Comparison of ENCODE assay signal across 21 cellular contexts in genomic region chr17:80224098-80224497, GRCh38. TPM values are rescaled to one million over a fixed set of nuclear protein-coding genes. Genes with fewer than 3 reads are reported as not detected.
A peak's percentile ranks its signal among the peaks of the same experiment; 100 is the strongest.
DNase-seq lines count a peak whose midpoint lies in the region; ATAC-seq, FAIRE-seq and TF ChIP-seq lines count a peak whose summit lies in the region.
"Had no signal": no experiment of that assay in that cellular context is flagged by ENCODE, and none has a peak within 500 bp of the region (broad histone marks: within the 10 kb centered on the region; RNA-seq: fewer than 3 reads in every experiment).

No MANE protein-coding gene starts in this region.

- peaks cover 16% of the 10 kb centered on the region for H3K4me1 Mint-ChIP-seq in activated naive CD8-positive, alpha-beta T cell treated with anti-CD3 and anti-CD28 coated beads, Interleukin-2, amount 50 U/mL, for 24 hours
- peaks cover 13% of the 10 kb centered on the region for H3K4me1 Mint-ChIP-seq in activated naive CD8-positive, alpha-beta T cell treated with anti-CD3 and anti-CD28 coated beads for 36 hours
- peaks cover 22% of the 10 kb centered on the region for H3K4me1 Mint-ChIP-seq in type B pancreatic cell (ENCODE audit: unreplicated experiment)

- H3K9me3 Mint-ChIP-seq in activated naive CD8-positive, alpha-beta T cell treated with anti-CD3 and anti-CD28 coated beads, Interleukin-2, amount 50 U/mL, for 24 hours = no peaks in the 10 kb centered on the region
- H3K9me3 Mint-ChIP-seq in activated naive CD8-positive, alpha-beta T cell treated with anti-CD3 and anti-CD28 coated beads for 36 hours = no peaks in the 10 kb centered on the region
- no peaks in the 10 kb centered on the region for H3K9me3 Mint-ChIP-seq in type B pancreatic cell
- H3K9me3 Mint-ChIP-seq: IgD-negative memory B cell had no signal

- DNase-seq in activated naive CD8-positive, alpha-beta T cell treated with anti-CD3 and anti-CD28 coated beads, Interleukin-2, amount 50 U/mL, for 24 hours = no peak
- no peak for DNase-seq in activated naive CD8-positive, alpha-beta T cell treated with anti-CD3 and anti-CD28 coated beads for 36 hours
- no peak for DNase-seq in IMR-90
- DNase-seq in H1 (ENCODE audit: low read depth in 1 of 2, low spot score in 2 of 2) = no peak
- no peak for DNase-seq in type B pancreatic cell (ENCODE audit: extremely low spot score, unreplicated experiment)
- DNase-seq in GOT3 (lab: John Stamatoyannopoulos, UW) = no peak
- DNase-seq in globus pallidus (ENCODE audit: low spot score) = no peak
- DNase-seq: 8988T, BE2C, DMS79 treated with DMSO at 0.1 percent for 48 hours, H7, NCI-H1105 treated with DMSO at 0.1 percent for 48 hours, NCI-H187, NCI-H345, NCI-H526 treated with DMSO at 0.1 percent for 48 hours, SJCRH30 had no signal

- no peak overlapping the region for H3K56ac ChIP-seq in IMR-90 (ENCODE audit: extremely low read depth, insufficient read depth, low read length)
- H3K56ac ChIP-seq in H1 (replicated peaks; ENCODE audit: insufficient read length, low read depth, low read length) = peak overlapping the region; percentile 40

- H3K27me3 ChIP-seq in IMR-90 (ENCODE audit: control insufficient read depth, insufficient read depth, low read length) = no peaks in the 10 kb centered on the region
- H3K27me3 ChIP-seq in H1 (replicated peaks in 1 of 4; ENCODE audit: control insufficient read depth in 3 of 4, extremely low read depth in 1 of 4, insufficient read depth in 3 of 4, low read length in 3 of 4) = no peaks in the 10 kb centered on the region; a peak in 1 of 7 replicates
- H3K27me3 ChIP-seq: BE2C, SJCRH30 had no signal

- no TSS peak for BruUV-seq in IMR-90 (replicated peaks; lab: Mats Ljungman, UMichigan)

- no peak for TF ChIP-seq EP300 in H1 (IDR thresholded peaks at IDR 0.05; ENCODE audit: borderline replicate concordance in 1 of 2, low read depth in 2 of 2, low read length in 2 of 2)

- H2BK5ac ChIP-seq in IMR-90 (ENCODE audit: low read depth, low read length, poor library complexity, severe bottlenecking) (no peak overlapping the region), H1 (ENCODE audit: low read depth, low read length) (peak overlapping the region; percentile 49; the same call in 1 of the 2 replicates)

- TF ChIP-seq CTCF in IMR-90 (conservative IDR thresholded peaks at IDR 0.05; ENCODE audit: low read depth, low read length) (no peak), H1 (IDR thresholded peaks at IDR 0.05; ENCODE audit: control extremely low read depth in 1 of 3, insufficient read depth in 1 of 3, low read depth in 1 of 3, low read length in 3 of 3) (no peak), type B pancreatic cell (conservative IDR thresholded peaks at IDR 0.05) (no peak)

- 83 to 100% methylated on average over 3 to 8 of the region's 8 CpGs for WGBS in IMR-90 (ENCODE audit: extremely low coverage in 2 of 2, insufficient read length in 1 of 2), 2 experiments
- WGBS in H1 (ENCODE audit: extremely low coverage in 1 of 2, insufficient coverage in 1 of 2, insufficient read length in 1 of 2, insufficient replicate concordance in 2 of 2, low coverage in 1 of 2, low lambda C conversion rate in 2 of 2, missing lambda C conversion rate in 1 of 2), 2 experiments = 74 to 100% methylated on average over 7 to 8 of the region's 8 CpGs

- H2AFZ ChIP-seq in IMR-90 (replicated peaks; ENCODE audit: low read length, poor library complexity) (peak overlapping the region; percentile 23), H1 (ENCODE audit: low read length) (no peak overlapping the region)

- H3K23me2 ChIP-seq in H1 (ENCODE audit: low read depth, low read length) = peaks cover 10% of the 10 kb centered on the region; the same call in 1 of the 2 replicates

- H3K36me3 ChIP-seq in IMR-90 (ENCODE audit: control insufficient read depth, insufficient read depth, low read length) (peaks cover 26% of the 10 kb centered on the region), H1 (ENCODE audit: control insufficient read depth in 2 of 4, insufficient read depth in 4 of 4, low read length in 3 of 4) (no peaks in the 10 kb centered on the region)
- H3K36me3 ChIP-seq: BE2C, SJCRH30 had no signal

- H2BK15ac ChIP-seq in IMR-90 (ENCODE audit: low read depth, low read length) = no peak overlapping the region
- no peak overlapping the region for H2BK15ac ChIP-seq in H1 (ENCODE audit: low read length)

- no peak overlapping the region for H3K4me3 Mint-ChIP-seq in activated naive CD8-positive, alpha-beta T cell treated with anti-CD3 and anti-CD28 coated beads, Interleukin-2, amount 50 U/mL, for 24 hours
- H3K4me3 Mint-ChIP-seq in activated naive CD8-positive, alpha-beta T cell treated with anti-CD3 and anti-CD28 coated beads for 36 hours = no peak overlapping the region
- no peak overlapping the region for H3K4me3 Mint-ChIP-seq in type B pancreatic cell

- ATAC-seq in activated naive CD8-positive, alpha-beta T cell treated with anti-CD3 and anti-CD28 coated beads, Interleukin-2, amount 50 U/mL, for 24 hours = no peak
- no peak for ATAC-seq in IMR-90 (ENCODE audit: low read depth)
- no peak for ATAC-seq in GM18505 (IDR thresholded peaks at IDR 0.05; ENCODE audit: unreplicated experiment)

- peaks cover 3% of the 10 kb centered on the region for H3K27me3 Mint-ChIP-seq in activated naive CD8-positive, alpha-beta T cell treated with anti-CD3 and anti-CD28 coated beads, Interleukin-2, amount 50 U/mL, for 24 hours
- H3K27me3 Mint-ChIP-seq in activated naive CD8-positive, alpha-beta T cell treated with anti-CD3 and anti-CD28 coated beads for 36 hours = no peaks in the 10 kb centered on the region
- no peaks in the 10 kb centered on the region for H3K27me3 Mint-ChIP-seq in type B pancreatic cell
- H3K27me3 Mint-ChIP-seq: IgD-negative memory B cell had no signal

- no peak for TF ChIP-seq RAD21 in IMR-90 (IDR thresholded peaks at IDR 0.05; ENCODE audit: low read length)
- no peak for TF ChIP-seq RAD21 in H1 (IDR thresholded peaks at IDR 0.05 in 1 of 2, conservative IDR thresholded peaks at IDR 0.05 in 1 of 2; ENCODE audit: low read depth in 2 of 2, low read length in 2 of 2)

- H3K9ac ChIP-seq in IMR-90 (ENCODE audit: low read depth, low read length) = no peak overlapping the region
- H3K9ac ChIP-seq in H1 (replicated peaks in 1 of 4; ENCODE audit: extremely low read depth in 1 of 4, low read depth in 3 of 4, low read length in 3 of 4) = no peak overlapping the region

- peaks cover 5% of the 10 kb centered on the region; the same call in 1 of the 2 replicates for H3K4me1 ChIP-seq in IMR-90 (ENCODE audit: control insufficient read depth, insufficient read depth, low read length)
- peaks cover 0 to 21% (median 11%) of the 10 kb centered on the region in 4 experiments; a peak in 6 of 7 replicates for H3K4me1 ChIP-seq in H1 (replicated peaks in 1 of 4; ENCODE audit: control insufficient read depth in 3 of 4, insufficient read depth in 4 of 4, low read length in 3 of 4)

- no peak overlapping the region for H3K27ac ChIP-seq in IMR-90 (ENCODE audit: insufficient read depth, low read length)
- H3K27ac ChIP-seq in H1 (ENCODE audit: low read depth, low read length) = no peak overlapping the region
- H3K27ac ChIP-seq: SJCRH30 had no signal

- TF ChIP-seq POLR2A in IMR-90 (IDR thresholded peaks at IDR 0.05; ENCODE audit: low read depth, low read length) = no peak
- no peak for TF ChIP-seq POLR2A in H1 (IDR thresholded peaks at IDR 0.05; ENCODE audit: control extremely low read depth in 1 of 2, low read depth in 2 of 2, low read length in 2 of 2)
- TF ChIP-seq POLR2A in GM18505 (IDR thresholded peaks at IDR 0.05; ENCODE audit: borderline replicate concordance, extremely low read depth, insufficient read depth, insufficient read length) = no peak

- H3K4me3 ChIP-seq in IMR-90 (ENCODE audit: insufficient read depth, low read depth, low read length) (no peak overlapping the region), H1 (ENCODE audit: extremely low read depth in 1 of 4, insufficient read depth in 2 of 4, low read depth in 3 of 4, low read length in 4 of 4) (no peak overlapping the region)
- H3K4me3 ChIP-seq: SJCRH30 had no signal

- no peak overlapping the region for H2BK120ac ChIP-seq in IMR-90 (ENCODE audit: low read depth, low read length)
- H2BK120ac ChIP-seq in H1 (replicated peaks; ENCODE audit: low read depth, low read length) = no peak overlapping the region

- H2BK12ac ChIP-seq in H1 (ENCODE audit: low read depth, low read length) = no peak overlapping the region; the same call in 1 of the 2 replicates

- peaks cover 0 to 38% of the 10 kb centered on the region in 2 experiments; a peak in 3 of 4 replicates for H3K79me1 ChIP-seq in IMR-90 (ENCODE audit: low read depth in 1 of 2, low read length in 2 of 2)
- H3K79me1 ChIP-seq in H1 (ENCODE audit: low read depth, low read length) = peaks cover 2% of the 10 kb centered on the region; the same call in 1 of the 2 replicates

- H2AK5ac ChIP-seq in IMR-90 (ENCODE audit: low read depth, low read length) = 0 out of 2 replicates have a peak overlapping the region, but pooled peaks have one; percentile 10
- H2AK5ac ChIP-seq in H1 (ENCODE audit: low read depth, low read length) = no peak overlapping the region

- dilution Hi-C loops in IMR-90 (cut with HindIII; ENCODE audit: low sequenced_read_pairs, unreplicated experiment) = no loop called here

- H4K8ac ChIP-seq in IMR-90 (ENCODE audit: low read depth in 2 of 2, low read length in 2 of 2) = no peak overlapping the region
- no peak overlapping the region for H4K8ac ChIP-seq in H1 (ENCODE audit: extremely low read depth, insufficient read depth, low read length)

- H2BK20ac ChIP-seq in IMR-90 (ENCODE audit: low read depth, low read length) (no peak overlapping the region), H1 (ENCODE audit: low read length) (no peak overlapping the region)

- H4K20me1 ChIP-seq in IMR-90 (ENCODE audit: insufficient read depth, low read length) = peaks cover 2% of the 10 kb centered on the region
- H4K20me1 ChIP-seq in H1 (replicated peaks in 1 of 2; ENCODE audit: control insufficient read depth in 1 of 2, insufficient read depth in 2 of 2, low read length in 2 of 2) = peaks cover 2% of the 10 kb centered on the region in 2 experiments

- H2AK9ac ChIP-seq in IMR-90 (replicated peaks; ENCODE audit: low read depth, low read length, poor library complexity) = no peak overlapping the region

- no peak overlapping the region for H4K5ac ChIP-seq in IMR-90 (ENCODE audit: low read depth, low read length)
- H4K5ac ChIP-seq in H1 (ENCODE audit: insufficient read length, low read depth, low read length) = no peak overlapping the region

- intact Hi-C loops in IMR-90 (cut with micrococcal nuclease) = loop anchor here (5.0 kb wide), 1 partner anchor 38 kb away; the partner anchor contains the start of gene RNF213

- FAIRE-seq in H1 (lab: Jason Lieb, UNC) = no peak

- H3K14ac ChIP-seq in IMR-90 (replicated peaks; ENCODE audit: low read depth, low read length) (no peak overlapping the region), H1 (ENCODE audit: insufficient read length) (no peak overlapping the region)

- H3K23ac ChIP-seq in IMR-90 (ENCODE audit: low read depth, low read length) (no peak overlapping the region), H1 (ENCODE audit: insufficient read length) (no peak overlapping the region)

- in situ Hi-C loops in IMR-90 (cut with MboI; ENCODE audit: low sequenced_read_pairs) = no loop called here

- H3K9me1 ChIP-seq in IMR-90 (ENCODE audit: insufficient read depth, low read length) = peaks cover 7% of the 10 kb centered on the region

- no peak overlapping the region for H3K4me2 ChIP-seq in IMR-90 (ENCODE audit: low read depth, low read length)
- H3K4me2 ChIP-seq in H1 (ENCODE audit: insufficient read depth in 1 of 2, low read depth in 2 of 2, low read length in 2 of 2) = no peak overlapping the region

- H3K9me3 ChIP-seq in IMR-90 (ENCODE audit: control insufficient read depth, insufficient read depth, low read length) (no peaks in the 10 kb centered on the region), H1 (ENCODE audit: insufficient read depth in 2 of 2, low read depth in 1 of 2, low read length in 1 of 2) (no peaks in the 10 kb centered on the region)
- H3K9me3 ChIP-seq: BE2C, SJCRH30 had no signal

- H3K36me3 Mint-ChIP-seq in activated naive CD8-positive, alpha-beta T cell treated with anti-CD3 and anti-CD28 coated beads, Interleukin-2, amount 50 U/mL, for 24 hours (ENCODE audit: low read depth) = no peaks in the 10 kb centered on the region
- no peaks in the 10 kb centered on the region for H3K36me3 Mint-ChIP-seq in activated naive CD8-positive, alpha-beta T cell treated with anti-CD3 and anti-CD28 coated beads for 36 hours
- peaks cover 9% of the 10 kb centered on the region for H3K36me3 Mint-ChIP-seq in type B pancreatic cell

- H3K4ac ChIP-seq in IMR-90 (ENCODE audit: low read depth, low read length) (no peak overlapping the region), H1 (replicated peaks; ENCODE audit: insufficient read length, low read depth, low read length) (no peak overlapping the region)

- H4K91ac ChIP-seq in IMR-90 (ENCODE audit: insufficient read depth, low read depth, low read length) (no peak overlapping the region), H1 (replicated peaks; ENCODE audit: insufficient read length, low read length) (no peak overlapping the region)

- peak overlapping the region; percentile 59 for H3K27ac Mint-ChIP-seq in activated naive CD8-positive, alpha-beta T cell treated with anti-CD3 and anti-CD28 coated beads, Interleukin-2, amount 50 U/mL, for 24 hours
- H3K27ac Mint-ChIP-seq in activated naive CD8-positive, alpha-beta T cell treated with anti-CD3 and anti-CD28 coated beads for 36 hours = no peak overlapping the region
- H3K27ac Mint-ChIP-seq in type B pancreatic cell = peak overlapping the region; percentile 19

- CTCF ChIA-PET in IMR-90 (lab: Yijun Ruan, JAX) = no interaction called here
- CTCF ChIA-PET in H1 (lab: Charles Lee; ENCODE audit: partially characterized antibody) = no interaction called here

- H3K18ac ChIP-seq in IMR-90 (ENCODE audit: low read depth, low read length) (no peak overlapping the region), H1 (ENCODE audit: extremely low read depth, low read length) (no peak overlapping the region)

- no peaks in the 10 kb centered on the region for H3K79me2 ChIP-seq in H1 (ENCODE audit: control insufficient read depth in 1 of 2, insufficient read depth in 2 of 2, low read length in 2 of 2)

- POLR2A ChIA-PET in IMR-90 (lab: Charles Lee; ENCODE audit: unreplicated experiment) = no interaction called here
- POLR2A ChIA-PET in H1 (lab: Charles Lee; ENCODE audit: partially characterized antibody) = no interaction called here

RNA-seq across cellular contexts. Expression of gene SLC26A11, which starts 3.9 kb away (rescaled TPM):
- total RNA-seq in activated naive CD8-positive, alpha-beta T cell treated with anti-CD3 and anti-CD28 coated beads for 36 hours = 1 to 10 TPM; 1.7 to 2.3 TPM
- total RNA-seq in IMR-90 (2012; rRNA removed) (2.2 and 3.2 TPM in 2 replicates), type B pancreatic cell (ENCODE audit: low replicate concordance) (23.6 and 26.4 TPM in 2 replicates)
- polyA plus RNA-seq in IMR-90 (2012; rRNA removed) (15.6 and 17.2 TPM in 2 replicates), H1 (2011; rRNA removed) (25.9 and 36.4 TPM in 2 replicates)
- polyA plus RNA-seq in IMR-90 (2012; cell fraction: cytosol; rRNA removed) = 7.8 and 15.2 TPM in 2 replicates
- polyA plus RNA-seq in IMR-90 (2012; cell fraction: nucleus; rRNA removed; ENCODE audit: low replicate concordance) = 43.1 and 103 TPM in 2 replicates
- total RNA-seq in H1 (2021; fragmentation: NEBNext Ultra II Directional; extraction: Animal tissue kit (Norgen Biotek cat#: 25700)) = 15.5 and 18.2 TPM in 2 replicates
- 17.5 TPM for polyA plus RNA-seq in H1 (2011; cell fraction: cytosol; rRNA removed)
- 102 TPM for polyA plus RNA-seq in H1 (2011; cell fraction: nucleus; rRNA removed)
- 15.1 to 18.1 TPM (median 17.1 TPM) in 4 replicates for polyA plus RNA-seq in H1 (2012, experiment 1 of 2)
- polyA plus RNA-seq in H1 (2012, experiment 2 of 2) = 14.0 TPM
- 17.1 TPM for polyA plus RNA-seq in H1 (2013, experiment 1 of 2)
- polyA plus RNA-seq in H1 (2013, experiment 2 of 2) = 15.3 TPM
- 11.4 and 14.1 TPM in 2 replicates for polyA minus RNA-seq in H1 (2011; rRNA and poly(A)+ RNA removed)
- polyA minus RNA-seq in H1 (2011; cell fraction: cytosol; rRNA and poly(A)+ RNA removed) = 6.9 TPM
- polyA minus RNA-seq in H1 (2011; cell fraction: nucleus; rRNA and poly(A)+ RNA removed) = 34.6 TPM

RNA-seq across cellular contexts. Expression of gene SGSH, which starts 4.0 kb away (rescaled TPM):
- 1 to 10 TPM; 7.0 to 8.2 TPM for total RNA-seq in activated naive CD8-positive, alpha-beta T cell treated with anti-CD3 and anti-CD28 coated beads for 36 hours
- 3.0 and 3.9 TPM in 2 replicates for total RNA-seq in IMR-90 (2012; rRNA removed)
- polyA plus RNA-seq in IMR-90 (2012; rRNA removed) = 41.5 TPM in 2 replicates
- polyA plus RNA-seq in IMR-90 (2012; cell fraction: cytosol; rRNA removed) = 45.7 and 54.0 TPM in 2 replicates
- polyA plus RNA-seq in IMR-90 (2012; cell fraction: nucleus; rRNA removed; ENCODE audit: low replicate concordance) = 159 and 195 TPM in 2 replicates
- total RNA-seq in H1 (2021; fragmentation: NEBNext Ultra II Directional; extraction: Animal tissue kit (Norgen Biotek cat#: 25700)) = 15.6 and 19.6 TPM in 2 replicates
- 18.0 and 39.2 TPM in 2 replicates for polyA plus RNA-seq in H1 (2011; rRNA removed)
- polyA plus RNA-seq in H1 (2011; cell fraction: cytosol; rRNA removed) = 15.0 TPM
- polyA plus RNA-seq in H1 (2011; cell fraction: nucleus; rRNA removed) = 67.1 TPM
- 12.4 to 20.3 TPM (median 15.5 TPM) in 4 replicates for polyA plus RNA-seq in H1 (2012, experiment 1 of 2)
- polyA plus RNA-seq in H1 (2012, experiment 2 of 2) = 9.4 TPM
- 15.4 TPM for polyA plus RNA-seq in H1 (2013, experiment 1 of 2)
- polyA plus RNA-seq in H1 (2013, experiment 2 of 2) = 14.5 TPM
- polyA minus RNA-seq in H1 (2011; rRNA and poly(A)+ RNA removed) = 7.3 and 12.8 TPM in 2 replicates
- 10.8 TPM for polyA minus RNA-seq in H1 (2011; cell fraction: cytosol; rRNA and poly(A)+ RNA removed)
- 22.3 TPM for polyA minus RNA-seq in H1 (2011; cell fraction: nucleus; rRNA and poly(A)+ RNA removed)
- 40.5 and 45.4 TPM in 2 replicates for total RNA-seq in type B pancreatic cell (ENCODE audit: low replicate concordance)

RNA-seq across cellular contexts. Expression of gene RNF213, which starts 36.6 kb away (rescaled TPM):
- total RNA-seq in activated naive CD8-positive, alpha-beta T cell treated with anti-CD3 and anti-CD28 coated beads for 36 hours = 100 to 1,000 TPM; 109 TPM
- total RNA-seq in IMR-90 (2012; rRNA removed) = 36.0 and 37.5 TPM in 2 replicates
- polyA plus RNA-seq in IMR-90 (2012; rRNA removed) = 20.8 and 23.4 TPM in 2 replicates
- polyA plus RNA-seq in IMR-90 (2012; cell fraction: cytosol; rRNA removed) = 11.3 and 20.0 TPM in 2 replicates
- 95.6 and 134 TPM in 2 replicates for polyA plus RNA-seq in IMR-90 (2012; cell fraction: nucleus; rRNA removed; ENCODE audit: low replicate concordance)
- 62.1 and 62.8 TPM in 2 replicates for total RNA-seq in H1 (2021; fragmentation: NEBNext Ultra II Directional; extraction: Animal tissue kit (Norgen Biotek cat#: 25700))
- polyA plus RNA-seq in H1 (2011; rRNA removed) = 30.4 and 33.8 TPM in 2 replicates
- 29.3 TPM for polyA plus RNA-seq in H1 (2011; cell fraction: cytosol; rRNA removed)
- 278 TPM for polyA plus RNA-seq in H1 (2011; cell fraction: nucleus; rRNA removed)
- 41.4 to 55.4 TPM (median 46.9 TPM) in 4 replicates for polyA plus RNA-seq in H1 (2012, experiment 1 of 2)
- polyA plus RNA-seq in H1 (2012, experiment 2 of 2) = 4.1 TPM
- 26.5 TPM for polyA plus RNA-seq in H1 (2013, experiment 1 of 2)
- polyA plus RNA-seq in H1 (2013, experiment 2 of 2) = 21.3 TPM
- 118 and 169 TPM in 2 replicates for polyA minus RNA-seq in H1 (2011; rRNA and poly(A)+ RNA removed)
- polyA minus RNA-seq in H1 (2011; cell fraction: cytosol; rRNA and poly(A)+ RNA removed) = 76.0 TPM
- 166 TPM for polyA minus RNA-seq in H1 (2011; cell fraction: nucleus; rRNA and poly(A)+ RNA removed)
- 47.3 and 57.0 TPM in 2 replicates for total RNA-seq in type B pancreatic cell (ENCODE audit: low replicate concordance)

RNA-seq across cellular contexts. Expression of gene CARD14, which starts 54.3 kb away (rescaled TPM):
- total RNA-seq in activated naive CD8-positive, alpha-beta T cell treated with anti-CD3 and anti-CD28 coated beads for 36 hours = not detected
- total RNA-seq in IMR-90 (2012; rRNA removed) (not detected in 2 replicates), type B pancreatic cell (ENCODE audit: low replicate concordance) (1.9 and 6.7 TPM in 2 replicates)
- polyA plus RNA-seq in IMR-90 (2012; rRNA removed) (not detected in 2 replicates), H1 (2011; rRNA removed) (0.08 and 0.16 TPM in 2 replicates)
- polyA plus RNA-seq in IMR-90 (2012; cell fraction: cytosol; rRNA removed) = not detected in 2 replicates
- polyA plus RNA-seq in IMR-90 (2012; cell fraction: nucleus; rRNA removed; ENCODE audit: low replicate concordance) = 0.02 and 0.09 TPM in 2 replicates
- total RNA-seq in H1 (2021; fragmentation: NEBNext Ultra II Directional; extraction: Animal tissue kit (Norgen Biotek cat#: 25700)) = not detected in 2 replicates
- 0.22 TPM for polyA plus RNA-seq in H1 (2011; cell fraction: cytosol; rRNA removed)
- 0.50 TPM for polyA plus RNA-seq in H1 (2011; cell fraction: nucleus; rRNA removed)
- polyA plus RNA-seq in H1 (2012, experiment 1 of 2) = 0.28 to 0.57 TPM (median 0.48 TPM) in 4 replicates
- 0.24 TPM for polyA plus RNA-seq in H1 (2012, experiment 2 of 2)
- 0.02 TPM for polyA plus RNA-seq in H1 (2013, experiment 1 of 2)
- 0.06 TPM for polyA plus RNA-seq in H1 (2013, experiment 2 of 2)
- 0.20 and 1.1 TPM in 2 replicates for polyA minus RNA-seq in H1 (2011; rRNA and poly(A)+ RNA removed)
- polyA minus RNA-seq in H1 (2011; cell fraction: cytosol; rRNA and poly(A)+ RNA removed) = 1.8 TPM
- polyA minus RNA-seq in H1 (2011; cell fraction: nucleus; rRNA and poly(A)+ RNA removed) = 0.50 TPM
- total RNA-seq: LHCN-M2, OCI-LY7, RPMI7951 had no signal
- polyA plus RNA-seq: IgD-negative memory B cell had no signal
